ENCODE assay signal across 7 cellular contexts in the genomic region with DNA sequence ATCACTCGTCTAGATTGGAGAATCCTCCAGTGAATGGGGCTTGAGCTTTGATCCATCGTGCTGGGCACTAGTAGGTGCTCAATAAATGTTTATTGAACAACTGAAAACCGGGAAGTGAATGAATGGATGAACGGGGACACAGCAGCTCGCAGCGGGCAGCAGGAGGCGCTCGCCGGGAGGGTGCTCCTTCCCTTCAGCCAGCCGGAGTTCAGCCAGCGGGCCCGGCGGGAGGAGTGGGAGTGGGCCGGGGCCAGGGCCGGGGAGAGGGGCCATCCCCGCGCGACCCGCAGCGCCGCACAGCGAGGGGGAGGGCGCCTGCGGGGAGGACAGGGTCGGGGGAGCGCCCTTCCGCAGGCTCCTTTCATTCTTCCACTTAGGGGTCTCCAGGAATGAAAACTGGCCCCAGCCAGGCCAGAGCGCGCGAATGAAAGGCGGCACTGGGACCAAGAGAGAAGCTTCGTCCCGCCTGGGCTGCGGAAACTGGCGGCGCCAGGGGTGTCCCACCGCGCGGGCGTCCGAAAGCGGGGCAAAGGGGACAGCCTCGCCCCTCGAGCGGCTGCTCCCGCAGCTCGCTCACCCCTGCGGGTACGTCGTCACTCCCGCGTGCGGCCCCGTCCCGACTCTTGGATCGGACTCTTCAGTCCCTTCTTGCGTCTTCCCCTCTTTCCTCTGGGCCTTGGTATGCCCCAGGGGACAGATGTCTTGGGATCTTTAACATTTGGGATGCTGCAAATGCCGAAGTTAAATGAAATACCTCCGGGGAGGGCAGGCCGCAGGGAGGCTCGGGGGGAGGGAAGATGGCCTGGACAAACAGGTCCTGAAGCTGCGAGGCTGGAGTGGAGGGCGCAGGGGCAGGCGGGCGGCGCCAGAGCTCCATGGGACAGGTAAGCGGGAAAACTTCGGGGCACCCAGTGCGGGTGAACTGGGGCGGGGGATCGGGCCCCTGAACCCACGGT. TPM values are rescaled to one million over a fixed set of nuclear protein-coding genes. Genes with fewer than 3 reads are reported as not detected.
DNase-seq lines count a peak whose midpoint lies in the region; ATAC-seq and TF ChIP-seq lines count a peak whose summit lies in the region.

No MANE protein-coding gene starts in this region.

- no peaks in the 10 kb centered on the region for H3K9me3 ChIP-seq in SK-N-SH
- no peaks in the 10 kb centered on the region for H3K9me3 ChIP-seq in naive thymus-derived CD4-positive, alpha-beta T cell (ENCODE audit: control insufficient read depth in 2 of 3, low read length in 3 of 3)

- TF ChIP-seq CTCF in SK-N-SH (IDR thresholded peaks at IDR 0.05): peak; percentile 70

- WGBS in SK-N-SH (ENCODE audit: low lambda C conversion rate): 14% methylated on average over 45 of the region's 72 CpGs

- no peaks in the 10 kb centered on the region for H3K36me3 ChIP-seq in SK-N-SH (replicated peaks in 1 of 2; ENCODE audit: control insufficient read depth in 1 of 2, insufficient read depth in 2 of 2, low read length in 1 of 2)
- no peaks in the 10 kb centered on the region for H3K36me3 ChIP-seq in naive thymus-derived CD4-positive, alpha-beta T cell (ENCODE audit: control insufficient read depth in 2 of 3, insufficient read depth in 3 of 3, low read length in 3 of 3)

- no peaks in the 10 kb centered on the region for H3K27me3 ChIP-seq in SK-N-SH (ENCODE audit: insufficient read depth)
- peaks cover 0 to 5% of the 10 kb centered on the region in 2 donors for H3K27me3 ChIP-seq in naive thymus-derived CD4-positive, alpha-beta T cell (ENCODE audit: control insufficient read depth in 2 of 2, insufficient read depth in 2 of 2, low read length in 2 of 2)

- no peaks in the 10 kb centered on the region for H4K20me1 ChIP-seq in SK-N-SH (ENCODE audit: insufficient read depth)

- DNase-seq in ELF-1 (ENCODE audit: low read depth, low spot score) (peak; percentile 92), SK-N-SH (peak; percentile 88), pons (ENCODE audit: low spot score) (no peak)
- DNase-seq in naive thymus-derived CD4-positive, alpha-beta T cell: peak in 2 of 9 donors; percentile 3 to 14

- peak overlapping the region; percentile 83 for H3K4me2 ChIP-seq in SK-N-SH

- H3K9me2 ChIP-seq in SK-N-SH: no peaks in the 10 kb centered on the region

- peak; percentile 16 for ATAC-seq in HG02798 (IDR thresholded peaks at IDR 0.05; ENCODE audit: poor library complexity, unreplicated experiment)
- ATAC-seq in esophagus mucosa: peak; percentile 9
- ATAC-seq in naive thymus-derived CD4-positive, alpha-beta T cell: no peak
- no peak for ATAC-seq in HG03521 (IDR thresholded peaks at IDR 0.05; ENCODE audit: unreplicated experiment)

- H3K27ac Mint-ChIP-seq in naive thymus-derived CD4-positive, alpha-beta T cell: peak overlapping the region in 2 of 9 donors; percentile 26 to 82

- H3K4me3 ChIP-seq in SK-N-SH (ENCODE audit: low read depth in 2 of 2, low read length in 1 of 2): peak overlapping the region; percentile 58 to 70
- H3K4me3 ChIP-seq in naive thymus-derived CD4-positive, alpha-beta T cell (ENCODE audit: low read length): peak overlapping the region; percentile 60

- H3K4me3 Mint-ChIP-seq in naive thymus-derived CD4-positive, alpha-beta T cell: peak overlapping the region; percentile 12 to 86 (median 76)

- peaks cover 0 to 3% of the 10 kb centered on the region in 2 experiments; a peak in 1 of 4 replicates for H3K4me1 ChIP-seq in SK-N-SH (ENCODE audit: control insufficient read depth in 1 of 2, insufficient read depth in 2 of 2, low read depth in 1 of 2, low read length in 1 of 2)
- H3K4me1 ChIP-seq in naive thymus-derived CD4-positive, alpha-beta T cell (ENCODE audit: control insufficient read depth in 2 of 2, insufficient read depth in 2 of 2, low read length in 2 of 2): peaks cover 33 to 35% of the 10 kb centered on the region in 2 donors

- no peaks in the 10 kb centered on the region for H3K9me3 Mint-ChIP-seq in naive thymus-derived CD4-positive, alpha-beta T cell

- TF ChIP-seq EP300 in SK-N-SH (IDR thresholded peaks at IDR 0.05; ENCODE audit: borderline replicate concordance in 1 of 2, low read depth in 1 of 2, low read length in 1 of 2): peak in 1 of 2 experiments; percentile 29; a peak in 1 of 4 replicates

- H2AFZ ChIP-seq in SK-N-SH (ENCODE audit: low read depth): peak overlapping the region; percentile 92

- H3K4me1 Mint-ChIP-seq in naive thymus-derived CD4-positive, alpha-beta T cell: peaks cover 33 to 55% (median 49%) of the 10 kb centered on the region in 7 donors

- no peaks in the 10 kb centered on the region for H3F3A ChIP-seq in SK-N-SH (replicated peaks; ENCODE audit: insufficient read depth)

- intact Hi-C loops in naive thymus-derived CD4-positive, alpha-beta T cell (cut with micrococcal nuclease): loop anchor here (2.0 to 5.0 kb wide), 2 partner anchors 151 to 152 kb away; no protein-coding TSS in a partner anchor

- no peak overlapping the region for H3K27ac ChIP-seq in SK-N-SH (ENCODE audit: low read depth in 2 of 2, low read length in 1 of 2)
- no peak overlapping the region for H3K27ac ChIP-seq in naive thymus-derived CD4-positive, alpha-beta T cell (ENCODE audit: low read depth, low read length)

- peaks cover 9 to 63% (median 17%) of the 10 kb centered on the region in 5 donors for H3K27me3 Mint-ChIP-seq in naive thymus-derived CD4-positive, alpha-beta T cell

- POLR2A ChIA-PET in SK-N-SH (lab: Yijun Ruan, JAX): interaction anchor here (0.6 to 0.9 kb wide), 2 partner anchors 9 to 80 kb away, joined by 3 to 4 read pairs; no protein-coding TSS in a partner anchor
- POLR2A ChIA-PET in naive thymus-derived CD4-positive, alpha-beta T cell (lab: Charles Lee): no interaction called here

- CTCF ChIA-PET in SK-N-SH (lab: Yijun Ruan, JAX): interaction anchor here (0.7 to 2.1 kb wide), 22 partner anchors 9 to 332 kb away, joined by 3 to 15 read pairs (median 4); no protein-coding TSS in a partner anchor
- CTCF ChIA-PET in naive thymus-derived CD4-positive, alpha-beta T cell (lab: Charles Lee): interaction anchor here (0.6 kb wide), 3 partner anchors 9 to 147 kb away, joined by 3 to 6 read pairs (median 3); no protein-coding TSS in a partner anchor

- peak overlapping the region; percentile 74 for H3K9ac ChIP-seq in SK-N-SH

- H3K79me2 ChIP-seq in SK-N-SH (ENCODE audit: insufficient read depth): no peaks in the 10 kb centered on the region

- no peaks in the 10 kb centered on the region for H3K36me3 Mint-ChIP-seq in naive thymus-derived CD4-positive, alpha-beta T cell

- TF ChIP-seq RAD21 in SK-N-SH (IDR thresholded peaks at IDR 0.05; ENCODE audit: low read length): peak; percentile 39

TF ChIP-seq in SK-N-SH, 30 proteins besides CTCF, POLR2A, EP300 and RAD21:
- TF ChIP-seq POLR2AphosphoS5 (IDR thresholded peaks at IDR 0.05; ENCODE audit: low read depth, low read length): peak; percentile 48; the same call in 1 of the 2 replicates
- TF ChIP-seq TAF1 (IDR thresholded peaks at IDR 0.05; ENCODE audit: borderline replicate concordance, low read depth, low read length): 0 out of 2 replicates have a peak, but pooled peaks have one; percentile 10
- TF ChIP-seq, protein P1, sequence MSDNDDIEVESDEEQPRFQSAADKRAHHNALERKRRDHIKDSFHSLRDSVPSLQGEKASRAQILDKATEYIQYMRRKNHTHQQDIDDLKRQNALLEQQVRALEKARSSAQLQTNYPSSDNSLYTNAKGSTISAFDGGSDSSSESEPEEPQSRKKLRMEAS (IDR thresholded peaks at IDR 0.05; ENCODE audit: low read depth): peak; percentile 29; the same call in 1 of the 2 replicates
- TF ChIP-seq, protein P2, sequence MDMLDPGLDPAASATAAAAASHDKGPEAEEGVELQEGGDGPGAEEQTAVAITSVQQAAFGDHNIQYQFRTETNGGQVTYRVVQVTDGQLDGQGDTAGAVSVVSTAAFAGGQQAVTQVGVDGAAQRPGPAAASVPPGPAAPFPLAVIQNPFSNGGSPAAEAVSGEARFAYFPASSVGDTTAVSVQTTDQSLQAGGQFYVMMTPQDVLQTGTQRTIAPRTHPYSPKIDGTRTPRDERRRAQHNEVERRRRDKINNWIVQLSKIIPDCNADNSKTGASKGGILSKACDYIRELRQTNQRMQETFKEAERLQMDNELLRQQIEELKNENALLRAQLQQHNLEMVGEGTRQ (IDR thresholded peaks at IDR 0.05; ENCODE audit: borderline replicate concordance, low read depth, low read length): no peak
- TF ChIP-seq SMC3 (IDR thresholded peaks at IDR 0.05; ENCODE audit: low read depth, low read length): peak; percentile 23
- TF ChIP-seq JUND (IDR thresholded peaks at IDR 0.05): no peak; the same call in 1 of the 2 replicates

RNA-seq across cellular contexts. Expression of a gene that starts 3.6 kb away (rescaled TPM):
- 0.08 and 0.12 TPM in 2 replicates for polyA plus RNA-seq in SK-N-SH (2012; rRNA removed)
- 0.09 and 0.10 TPM in 2 replicates for polyA plus RNA-seq in SK-N-SH (2012; cell fraction: cytosol; rRNA removed)
- polyA plus RNA-seq in SK-N-SH (2012; cell fraction: nucleus; rRNA removed): 0.27 and 1.1 TPM in 2 replicates
- 54.8 TPM for total RNA-seq in esophagus mucosa
- under 1 TPM in 1 of 5 experiments, not detected in 4; 0.51 TPM for total RNA-seq in naive thymus-derived CD4-positive, alpha-beta T cell
- polyA plus RNA-seq in naive thymus-derived CD4-positive, alpha-beta T cell: not detected

RNA-seq across cellular contexts. Expression of a gene that starts 18.3 kb away (rescaled TPM):
- not detected in 2 replicates for polyA plus RNA-seq in SK-N-SH (2012; rRNA removed)
- polyA plus RNA-seq in SK-N-SH (2012; cell fraction: cytosol; rRNA removed): not detected in 2 replicates
- polyA plus RNA-seq in SK-N-SH (2012; cell fraction: nucleus; rRNA removed): 0.04 TPM in 1 of 2 replicates, not detected in the other
- 0.32 TPM for total RNA-seq in esophagus mucosa
- 1 to 10 TPM in 2 of 5 experiments, under 1 TPM in 2, not detected in 1; 0.48 to 1.3 (median 0.95) TPM for total RNA-seq in naive thymus-derived CD4-positive, alpha-beta T cell
- polyA plus RNA-seq in naive thymus-derived CD4-positive, alpha-beta T cell: 1 to 10 TPM in 1 of 2 donors, under 1 TPM in 1; 0.66 to 1.8 TPM

Comparison
In these comparisons a context has a peak if more than half of its experiments do, and no peak if none do; other contexts are left out.
1. ATAC-seq: peak in HG02798 (single experiment) and esophagus mucosa (single experiment); none in naive thymus-derived CD4-positive, alpha-beta T cell (single experiment) and HG03521 (single experiment).
2. RNA of a gene that starts 3.6 kb away (total RNA-seq): 54.8 TPM in esophagus mucosa (single experiment); 0.51 TPM in naive thymus-derived CD4-positive, alpha-beta T cell; every median in the first group is over 10 times any median in the second.